1 cellular context compared by ENCODE assay signal in genomic region chr15:96701876-96702275, GRCh38.
A peak's percentile ranks its signal among the peaks of the same experiment; 100 is the strongest.
TF ChIP-seq lines count a peak whose summit lies in the region.

No MANE protein-coding gene starts in this region.

TF ChIP-seq in K562, 482 proteins besides CTCF, POLR2A, EP300 and RAD21 (continued from another document):
- TF ChIP-seq ZNF431 (CRISPR knock-in tag; IDR thresholded peaks at IDR 0.05) (no peak), TAF9B (IDR thresholded peaks at IDR 0.05; ENCODE audit: partially characterized antibody) (no peak), ERF (CRISPR knock-in tag; IDR thresholded peaks at IDR 0.05) (no peak), MCM5 (IDR thresholded peaks at IDR 0.05; ENCODE audit: low read depth) (no peak), NFYB (IDR thresholded peaks at IDR 0.05; ENCODE audit: extremely low read depth, insufficient read length) (no peak), PTTG1 (tag; IDR thresholded peaks at IDR 0.05; ENCODE audit: low read depth) (no peak), ZFP36 (IDR thresholded peaks at IDR 0.05; ENCODE audit: low read depth, low read length, partially characterized antibody) (no peak), MYC (IDR thresholded peaks at IDR 0.05; ENCODE audit: low read depth, low read length) (no peak), MYC (CRISPR knock-in tag; IDR thresholded peaks at IDR 0.05; ENCODE audit: borderline replicate concordance, low read depth) (no peak), MTA1 (IDR thresholded peaks at IDR 0.05; ENCODE audit: borderline replicate concordance) (no peak), ZSCAN29 (IDR thresholded peaks at IDR 0.05) (no peak), ZNF449 (CRISPR knock-in tag; IDR thresholded peaks at IDR 0.05) (no peak), MAFG (tag; conservative IDR thresholded peaks at IDR 0.05) (peak; percentile 48; the same call in 1 of the 2 replicates), C11orf30 (IDR thresholded peaks at IDR 0.05; ENCODE audit: low read depth) (peak; percentile 41; the same call in 1 of the 2 replicates), ZNF740 (CRISPR knock-in tag; IDR thresholded peaks at IDR 0.05) (no peak), ZNF740 (tag; IDR thresholded peaks at IDR 0.05) (no peak), ADNP (tag; IDR thresholded peaks at IDR 0.05) (no peak), ZNF395 (CRISPR knock-in tag; IDR thresholded peaks at IDR 0.05) (no peak), ZNF79 (CRISPR knock-in tag; IDR thresholded peaks at IDR 0.05; ENCODE audit: low read depth) (no peak), TFAP4 (CRISPR knock-in tag; IDR thresholded peaks at IDR 0.05; ENCODE audit: borderline replicate concordance) (no peak), MAFK (IDR thresholded peaks at IDR 0.05; ENCODE audit: low read length) (peak; percentile 29; the same call in 1 of the 2 replicates), TOE1 (IDR thresholded peaks at IDR 0.05; ENCODE audit: borderline replicate concordance) (no peak), TOE1 (CRISPR knock-in tag; IDR thresholded peaks at IDR 0.05; ENCODE audit: borderline replicate concordance, low read depth) (no peak), ZKSCAN3 (CRISPR knock-in tag; IDR thresholded peaks at IDR 0.05) (no peak), ZBTB43 (CRISPR knock-in tag; IDR thresholded peaks at IDR 0.05) (no peak), ZSCAN32 (CRISPR knock-in tag; IDR thresholded peaks at IDR 0.05) (no peak), ARID1B (IDR thresholded peaks at IDR 0.05) (no peak), KDM1A (IDR thresholded peaks at IDR 0.05) (no peak), ZNF277 (CRISPR knock-in tag; IDR thresholded peaks at IDR 0.05; ENCODE audit: borderline replicate concordance) (no peak), SMAD3 (CRISPR knock-in tag; conservative IDR thresholded peaks at IDR 0.05) (no peak)
